1 cellular context compared by ENCODE assay signal in the genomic region with DNA sequence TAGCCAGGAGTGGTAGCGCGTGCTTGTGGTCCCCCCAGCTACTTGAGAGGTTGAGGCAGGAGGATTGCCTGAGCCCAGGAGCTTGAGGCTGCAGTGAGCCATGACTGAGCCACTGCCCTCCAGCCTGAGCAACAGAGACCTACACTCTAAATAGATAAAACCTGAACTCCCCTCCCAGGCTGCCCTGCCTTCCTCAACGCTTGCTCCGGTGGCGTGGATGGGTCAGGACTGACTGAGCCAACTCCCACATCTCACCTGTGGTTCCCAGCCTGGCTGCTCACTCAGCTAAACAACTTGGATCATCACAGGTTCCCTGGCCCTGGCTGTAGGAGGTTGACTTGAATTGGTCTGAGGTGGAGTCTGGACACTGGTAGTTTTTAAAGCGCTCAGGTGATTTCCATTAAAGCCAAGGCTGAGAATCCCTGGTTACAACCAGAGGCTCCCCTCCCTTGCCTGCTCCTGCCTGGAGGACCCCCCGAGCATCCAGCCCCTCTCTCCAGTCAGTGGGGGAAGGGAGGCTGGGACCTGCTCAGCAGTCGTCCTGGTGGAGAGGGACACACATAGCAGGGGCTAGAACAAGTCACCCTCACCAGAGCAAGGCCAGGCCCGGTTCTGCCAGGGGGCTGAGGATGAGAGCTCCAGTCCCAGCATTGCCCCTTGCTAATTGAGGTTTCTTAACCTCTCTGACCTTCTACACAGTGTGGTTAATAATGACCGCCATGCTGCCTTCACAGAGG.
TF ChIP-seq lines count a peak whose summit lies in the region.

No MANE protein-coding gene starts in this region.

TF ChIP-seq in GM23338, 12 proteins besides CTCF, POLR2A, EP300 and RAD21 (continued from another document):
- TF ChIP-seq, protein P1, sequence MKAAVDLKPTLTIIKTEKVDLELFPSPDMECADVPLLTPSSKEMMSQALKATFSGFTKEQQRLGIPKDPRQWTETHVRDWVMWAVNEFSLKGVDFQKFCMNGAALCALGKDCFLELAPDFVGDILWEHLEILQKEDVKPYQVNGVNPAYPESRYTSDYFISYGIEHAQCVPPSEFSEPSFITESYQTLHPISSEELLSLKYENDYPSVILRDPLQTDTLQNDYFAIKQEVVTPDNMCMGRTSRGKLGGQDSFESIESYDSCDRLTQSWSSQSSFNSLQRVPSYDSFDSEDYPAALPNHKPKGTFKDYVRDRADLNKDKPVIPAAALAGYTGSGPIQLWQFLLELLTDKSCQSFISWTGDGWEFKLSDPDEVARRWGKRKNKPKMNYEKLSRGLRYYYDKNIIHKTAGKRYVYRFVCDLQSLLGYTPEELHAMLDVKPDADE (IDR thresholded peaks at IDR 0.05) = no peak
